Comparison of ENCODE assay signal across 2 cellular contexts in the genomic region with DNA sequence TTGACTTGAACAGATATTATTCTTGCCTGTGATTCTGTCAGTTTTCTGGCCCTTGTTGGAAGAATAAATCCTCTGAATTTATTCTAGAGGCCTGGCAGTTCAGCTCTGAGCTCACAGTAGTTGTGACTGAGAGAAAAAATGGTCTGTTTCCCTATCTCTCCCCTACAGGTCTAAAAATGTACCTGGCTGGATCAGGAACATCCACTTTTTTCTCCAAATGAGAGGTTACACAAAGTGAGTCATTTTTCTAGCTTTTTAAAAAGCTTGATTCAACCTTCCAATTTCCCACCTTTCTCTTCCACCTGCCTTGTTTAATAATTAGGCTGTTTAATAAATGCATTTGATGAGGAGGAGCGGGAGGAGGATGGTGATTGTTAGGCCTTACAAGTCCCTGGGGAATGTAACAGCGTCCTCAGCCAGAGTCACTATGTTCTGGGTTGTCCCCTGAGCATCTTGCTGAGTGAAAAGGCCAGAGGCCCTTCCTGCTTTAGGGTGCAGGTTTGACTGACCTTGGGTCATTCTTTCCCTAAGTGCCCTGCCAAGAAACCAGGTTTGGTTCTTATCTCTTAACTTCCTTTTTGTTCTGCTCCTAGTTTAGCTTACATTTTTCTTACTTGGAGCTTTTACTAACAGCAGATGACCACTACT.
TF ChIP-seq lines count a peak whose summit lies in the region.

No MANE protein-coding gene starts in this region.

TF ChIP-seq in K562, 482 proteins besides CTCF, POLR2A, EP300 and RAD21 (continued from another document):
- TF ChIP-seq MLLT1 (IDR thresholded peaks at IDR 0.05) (no peak), ZNF76 (CRISPR knock-in tag; IDR thresholded peaks at IDR 0.05; ENCODE audit: borderline replicate concordance) (no peak), ATF4 (CRISPR knock-in tag; IDR thresholded peaks at IDR 0.05) (no peak), ETS2 (tag; IDR thresholded peaks at IDR 0.05; ENCODE audit: borderline replicate concordance, poor library complexity, severe bottlenecking) (no peak), ZNF445 (CRISPR knock-in tag; IDR thresholded peaks at IDR 0.05; ENCODE audit: low read depth) (no peak), MCM7 (IDR thresholded peaks at IDR 0.05) (no peak), HIVEP1 (CRISPR knock-in tag; IDR thresholded peaks at IDR 0.05) (no peak), SIN3A (IDR thresholded peaks at IDR 0.05; ENCODE audit: borderline replicate concordance in 2 of 2, control insufficient read depth in 1 of 2, low read depth in 2 of 2, low read length in 2 of 2) (no peak)
- TF ChIP-seq, protein P1, sequence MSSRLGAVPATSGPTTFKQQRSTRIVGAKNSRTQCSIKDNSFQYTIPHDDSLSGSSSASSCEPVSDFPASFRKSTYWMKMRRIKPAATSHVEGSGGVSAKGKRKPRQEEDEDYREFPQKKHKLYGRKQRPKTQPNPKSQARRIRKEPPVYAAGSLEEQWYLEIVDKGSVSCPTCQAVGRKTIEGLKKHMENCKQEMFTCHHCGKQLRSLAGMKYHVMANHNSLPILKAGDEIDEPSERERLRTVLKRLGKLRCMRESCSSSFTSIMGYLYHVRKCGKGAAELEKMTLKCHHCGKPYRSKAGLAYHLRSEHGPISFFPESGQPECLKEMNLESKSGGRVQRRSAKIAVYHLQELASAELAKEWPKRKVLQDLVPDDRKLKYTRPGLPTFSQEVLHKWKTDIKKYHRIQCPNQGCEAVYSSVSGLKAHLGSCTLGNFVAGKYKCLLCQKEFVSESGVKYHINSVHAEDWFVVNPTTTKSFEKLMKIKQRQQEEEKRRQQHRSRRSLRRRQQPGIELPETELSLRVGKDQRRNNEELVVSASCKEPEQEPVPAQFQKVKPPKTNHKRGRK (tag; IDR thresholded peaks at IDR 0.05): no peak

TF ChIP-seq in HepG2, 621 proteins besides CTCF, POLR2A, EP300 and RAD21 (continued from another document):
- TF ChIP-seq, protein P2, sequence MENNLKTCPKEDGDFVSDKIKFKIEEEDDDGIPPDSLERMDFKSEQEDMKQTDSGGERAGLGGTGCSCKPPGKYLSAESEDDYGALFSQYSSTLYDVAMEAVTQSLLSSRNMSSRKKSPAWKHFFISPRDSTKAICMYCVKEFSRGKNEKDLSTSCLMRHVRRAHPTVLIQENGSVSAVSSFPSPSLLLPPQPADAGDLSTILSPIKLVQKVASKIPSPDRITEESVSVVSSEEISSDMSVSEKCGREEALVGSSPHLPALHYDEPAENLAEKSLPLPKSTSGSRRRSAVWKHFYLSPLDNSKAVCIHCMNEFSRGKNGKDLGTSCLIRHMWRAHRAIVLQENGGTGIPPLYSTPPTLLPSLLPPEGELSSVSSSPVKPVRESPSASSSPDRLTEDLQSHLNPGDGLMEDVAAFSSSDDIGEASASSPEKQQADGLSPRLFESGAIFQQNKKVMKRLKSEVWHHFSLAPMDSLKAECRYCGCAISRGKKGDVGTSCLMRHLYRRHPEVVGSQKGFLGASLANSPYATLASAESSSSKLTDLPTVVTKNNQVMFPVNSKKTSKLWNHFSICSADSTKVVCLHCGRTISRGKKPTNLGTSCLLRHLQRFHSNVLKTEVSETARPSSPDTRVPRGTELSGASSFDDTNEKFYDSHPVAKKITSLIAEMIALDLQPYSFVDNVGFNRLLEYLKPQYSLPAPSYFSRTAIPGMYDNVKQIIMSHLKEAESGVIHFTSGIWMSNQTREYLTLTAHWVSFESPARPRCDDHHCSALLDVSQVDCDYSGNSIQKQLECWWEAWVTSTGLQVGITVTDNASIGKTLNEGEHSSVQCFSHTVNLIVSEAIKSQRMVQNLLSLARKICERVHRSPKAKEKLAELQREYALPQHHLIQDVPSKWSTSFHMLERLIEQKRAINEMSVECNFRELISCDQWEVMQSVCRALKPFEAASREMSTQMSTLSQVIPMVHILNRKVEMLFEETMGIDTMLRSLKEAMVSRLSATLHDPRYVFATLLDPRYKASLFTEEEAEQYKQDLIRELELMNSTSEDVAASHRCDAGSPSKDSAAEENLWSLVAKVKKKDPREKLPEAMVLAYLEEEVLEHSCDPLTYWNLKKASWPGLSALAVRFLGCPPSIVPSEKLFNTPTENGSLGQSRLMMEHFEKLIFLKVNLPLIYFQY (CRISPR knock-in tag; IDR thresholded peaks at IDR 0.05; ENCODE audit: borderline replicate concordance): no peak
- TF ChIP-seq ZNF264 (CRISPR knock-in tag; IDR thresholded peaks at IDR 0.05) (no peak), ZNF883 (CRISPR knock-in tag; IDR thresholded peaks at IDR 0.05; ENCODE audit: not compliant biosample characterization) (no peak), DR1 (CRISPR knock-in tag; IDR thresholded peaks at IDR 0.05) (no peak), TIGD3 (CRISPR knock-in tag; IDR thresholded peaks at IDR 0.05; ENCODE audit: borderline replicate concordance) (no peak), EEA1 (CRISPR knock-in tag; IDR thresholded peaks at IDR 0.05; ENCODE audit: borderline replicate concordance) (no peak), SRSF9 (IDR thresholded peaks at IDR 0.05; ENCODE audit: borderline replicate concordance, insufficient read depth, low read depth, low read length, poor library complexity, severe bottlenecking) (no peak), ZFP37 (CRISPR knock-in tag; IDR thresholded peaks at IDR 0.05; ENCODE audit: borderline replicate concordance) (no peak), ATF4 (CRISPR knock-in tag; IDR thresholded peaks at IDR 0.05) (no peak)
